14 cellular contexts compared by ENCODE assay signal in the genomic region with DNA sequence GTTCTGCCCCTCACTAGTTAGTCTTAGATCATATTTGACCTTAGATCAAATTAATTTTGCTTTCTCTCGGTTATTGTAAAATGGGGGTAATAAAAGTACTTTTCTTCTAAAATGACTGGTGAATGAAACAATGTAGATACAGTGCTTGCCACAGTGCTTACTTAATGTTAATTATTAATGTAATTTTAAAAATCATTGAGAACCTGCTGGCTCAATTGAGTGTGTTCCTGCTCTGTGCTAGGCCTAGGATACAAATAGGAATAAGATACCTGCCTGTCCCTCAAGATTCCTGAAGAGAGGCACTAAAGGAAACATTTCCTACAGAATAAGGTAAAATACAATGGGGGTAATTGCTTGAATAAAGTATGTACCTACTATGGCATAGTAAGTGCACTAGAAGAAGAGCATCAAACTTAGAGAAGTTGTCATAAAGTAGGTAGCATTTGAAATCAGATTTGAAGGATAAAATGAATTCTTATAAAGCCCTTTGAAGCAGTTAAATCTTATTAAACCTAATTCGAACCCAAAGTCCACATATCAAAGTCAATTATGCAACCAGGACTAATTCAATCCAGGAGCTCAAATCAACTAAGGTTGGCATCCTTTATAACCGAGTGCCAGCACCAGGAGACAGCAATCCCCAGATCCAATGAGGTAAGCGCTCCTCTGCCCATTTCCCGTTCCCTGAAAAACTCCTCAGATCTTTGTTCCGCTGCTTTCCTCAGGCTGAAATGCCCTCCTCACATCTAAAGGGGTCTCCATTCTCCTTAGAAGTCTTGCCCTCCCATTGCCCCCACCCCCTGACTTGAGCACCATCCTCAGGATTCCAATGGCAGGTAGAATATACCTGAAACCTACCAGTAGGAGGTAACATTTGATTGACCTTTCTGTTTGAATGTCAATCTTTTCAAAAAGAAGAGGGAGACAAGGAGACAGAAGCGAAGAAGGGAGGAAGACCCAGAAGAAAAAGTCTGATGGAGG.
"Had no signal": no experiment of that assay in that cellular context is flagged by ENCODE, and none has a peak within 500 bp of the region (broad histone marks: within the 10 kb centered on the region; RNA-seq: fewer than 3 reads in every experiment).

No MANE protein-coding gene starts in this region.

- H3K27ac Mint-ChIP-seq: activated naive CD4-positive, alpha-beta T cell treated with anti-CD3 and anti-CD28 coated beads, Interleukin-2, amount 50 U/mL, for 72 hours; effector memory CD8-positive, alpha-beta T cell had no signal

- H3K4me3 ChIP-seq: smooth muscle cell, tibial nerve had no signal

- FAIRE-seq: kidney had no signal

- H3K27me3 ChIP-seq: brain microvascular endothelial cell, tibial nerve had no signal

- ATAC-seq: activated naive CD4-positive, alpha-beta T cell treated with anti-CD3 and anti-CD28 coated beads, Interleukin-2, amount 50 U/mL, for 72 hours; effector memory CD8-positive, alpha-beta T cell; right cardiac atrium; stimulated activated effector memory CD8-positive, alpha-beta T cell treated with anti-CD3 and anti-CD28 coated beads, Interleukin-12 subunit alpha, Interleukin-12 subunit beta, amount 100 ng/mL, for 72 hours; T-helper 17 cell had no signal

- DNase-seq: activated T-cell treated with anti-CD3 and anti-CD28 coated beads, Interleukin-2, amount 50 U/mL, for 1 hour; amniotic stem cell; brain microvascular endothelial cell; effector memory CD8-positive, alpha-beta T cell; erythroblast; kidney; midbrain; naive B cell; right cardiac atrium; T-helper 17 cell had no signal

- H3K36me3 ChIP-seq: brain microvascular endothelial cell, tibial nerve had no signal

- H3K4me3 Mint-ChIP-seq: effector memory CD8-positive, alpha-beta T cell; stimulated activated effector memory CD8-positive, alpha-beta T cell treated with anti-CD3 and anti-CD28 coated beads, Interleukin-12 subunit alpha, Interleukin-12 subunit beta, amount 100 ng/mL, for 72 hours; T-helper 17 cell had no signal

- H3K27me3 Mint-ChIP-seq: effector memory CD8-positive, alpha-beta T cell; naive B cell; T-helper 17 cell had no signal

- H3K4me2 ChIP-seq: smooth muscle cell had no signal

- H3K9me3 Mint-ChIP-seq: activated naive CD4-positive, alpha-beta T cell treated with anti-CD3 and anti-CD28 coated beads, Interleukin-2, amount 50 U/mL, for 72 hours; effector memory CD8-positive, alpha-beta T cell; naive B cell; stimulated activated effector memory CD8-positive, alpha-beta T cell treated with anti-CD3 and anti-CD28 coated beads, Interleukin-12 subunit alpha, Interleukin-12 subunit beta, amount 100 ng/mL, for 72 hours had no signal

- H3K9me3 ChIP-seq: tibial nerve had no signal

- H3K27ac ChIP-seq: brain microvascular endothelial cell had no signal
